In the genomic region with DNA sequence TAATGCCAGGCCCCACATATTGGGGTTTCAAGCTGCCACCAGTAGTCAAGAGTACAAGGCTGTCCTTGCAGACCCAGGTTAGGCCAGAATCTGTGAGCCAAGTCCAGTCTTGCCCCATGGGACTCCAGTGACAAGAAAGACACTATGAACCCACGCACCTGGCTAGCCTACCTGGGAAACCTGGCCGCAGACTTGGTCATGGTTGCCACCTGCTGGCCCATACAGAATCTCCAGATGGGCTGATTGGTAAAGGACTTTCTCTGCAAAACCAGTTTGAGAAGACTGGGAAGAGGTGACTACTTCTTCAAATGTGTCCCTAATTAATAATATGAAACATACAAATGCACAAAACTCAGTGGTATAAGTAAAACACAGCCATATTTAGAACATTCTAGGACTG, we compare ENCODE assay signal across 15 cellular contexts.
DNase-seq lines count a peak whose midpoint lies in the region; ATAC-seq and TF ChIP-seq lines count a peak whose summit lies in the region.
"Had no signal": no experiment of that assay in that cellular context is flagged by ENCODE, and none has a peak within 500 bp of the region (broad histone marks: within the 10 kb centered on the region; RNA-seq: fewer than 3 reads in every experiment).

No MANE protein-coding gene starts in this region.

- H3K36me3 ChIP-seq in kidney epithelial cell (ENCODE audit: control insufficient read depth, insufficient read depth, low read length): no peaks in the 10 kb centered on the region
- H3K36me3 ChIP-seq: lower lobe of right lung had no signal

- H3K27me3 ChIP-seq in kidney epithelial cell (ENCODE audit: control insufficient read depth, insufficient read depth, low read length): no peaks in the 10 kb centered on the region

- 0 out of 2 replicates have a peak, but pooled peaks have one; percentile 27 for TF ChIP-seq CTCF in WTC11 (IDR thresholded peaks at IDR 0.05)
- peak; percentile 28 for TF ChIP-seq CTCF in kidney epithelial cell (IDR thresholded peaks at IDR 0.05; ENCODE audit: insufficient read depth, low read length, poor library complexity, severe bottlenecking)

- DNase-seq in COR-L47 (lab: John Stamatoyannopoulos, UW): peak; percentile 40
- peak; percentile 55 for DNase-seq in NCI-H146 (lab: John Stamatoyannopoulos, UW)
- DNase-seq in WTC11 (ENCODE audit: low spot score): peak; percentile 58
- no peak for DNase-seq in kidney epithelial cell (ENCODE audit: low read depth)
- no peak for DNase-seq in NCI-H345 treated with DMSO at 0.1 percent for 48 hours (lab: John Stamatoyannopoulos, UW; ENCODE audit: unreplicated experiment)
- no peak for DNase-seq in NCI-H1092 (lab: John Stamatoyannopoulos, UW)
- DNase-seq in activated naive CD4-positive, alpha-beta T cell (lab: John Stamatoyannopoulos, UW): no peak
- DNase-seq: activated CD4-positive, CD25-positive, alpha-beta regulatory T cell treated with anti-CD3 and anti-CD28 coated beads, Interleukin-2, amount 50 U/mL, for 72 hours; activated T-cell treated with anti-CD3 and anti-CD28 coated beads, Interleukin-2, amount 50 U/mL, for 24 hours; foreskin melanocyte; lower lobe of right lung; stimulated activated naive CD8-positive, alpha-beta T cell treated with anti-CD3 and anti-CD28 coated beads, Interleukin-15, amount 100 ng/mL, for 72 hours; SW 1271 had no signal

- no peak overlapping the region for H3K27ac Mint-ChIP-seq in WTC11
- H3K27ac Mint-ChIP-seq: activated T-cell treated with anti-CD3 and anti-CD28 coated beads, Interleukin-2, amount 50 U/mL, for 24 hours; stimulated activated naive CD8-positive, alpha-beta T cell treated with anti-CD3 and anti-CD28 coated beads, Interleukin-15, amount 100 ng/mL, for 72 hours had no signal

- CTCF ChIA-PET in WTC11 (lab: Charles Lee): no interaction called here

- POLR2A ChIA-PET in WTC11 (lab: Charles Lee): no interaction called here

- ATAC-seq in WTC11 (peak; percentile 93), HG03520 (IDR thresholded peaks at IDR 0.05; ENCODE audit: unreplicated experiment) (no peak)
- ATAC-seq: stimulated activated naive CD8-positive, alpha-beta T cell treated with anti-CD3 and anti-CD28 coated beads, Interleukin-15, amount 100 ng/mL, for 72 hours had no signal

- H3K4me3 Mint-ChIP-seq in WTC11: no peak overlapping the region
- H3K4me3 Mint-ChIP-seq: activated T-cell treated with anti-CD3 and anti-CD28 coated beads, Interleukin-2, amount 50 U/mL, for 24 hours; neural crest cell; stimulated activated naive CD8-positive, alpha-beta T cell treated with anti-CD3 and anti-CD28 coated beads, Interleukin-15, amount 100 ng/mL, for 72 hours had no signal

- no peak overlapping the region for H3K4me3 ChIP-seq in kidney epithelial cell (ENCODE audit: low read depth, low read length)
- H3K4me3 ChIP-seq: lower lobe of right lung had no signal

- no peaks in the 10 kb centered on the region for H3K36me3 Mint-ChIP-seq in WTC11

- no peaks in the 10 kb centered on the region for H3K27me3 Mint-ChIP-seq in WTC11 (ENCODE audit: low read depth)
- H3K27me3 Mint-ChIP-seq: activated T-cell treated with anti-CD3 and anti-CD28 coated beads, Interleukin-2, amount 50 U/mL, for 24 hours; stimulated activated naive CD8-positive, alpha-beta T cell treated with anti-CD3 and anti-CD28 coated beads, Interleukin-15, amount 100 ng/mL, for 72 hours had no signal

- H3K4me1 Mint-ChIP-seq in WTC11: no peaks in the 10 kb centered on the region; the same call in 1 of the 2 replicates
- H3K4me1 Mint-ChIP-seq: neural crest cell; stimulated activated naive CD8-positive, alpha-beta T cell treated with anti-CD3 and anti-CD28 coated beads, Interleukin-15, amount 100 ng/mL, for 72 hours had no signal

- H3K9me3 Mint-ChIP-seq in WTC11: peaks cover 4% of the 10 kb centered on the region; the same call in 1 of the 2 replicates

TF ChIP-seq in WTC11, 78 proteins besides CTCF, POLR2A, EP300 and RAD21:
- TF ChIP-seq, protein P1, sequence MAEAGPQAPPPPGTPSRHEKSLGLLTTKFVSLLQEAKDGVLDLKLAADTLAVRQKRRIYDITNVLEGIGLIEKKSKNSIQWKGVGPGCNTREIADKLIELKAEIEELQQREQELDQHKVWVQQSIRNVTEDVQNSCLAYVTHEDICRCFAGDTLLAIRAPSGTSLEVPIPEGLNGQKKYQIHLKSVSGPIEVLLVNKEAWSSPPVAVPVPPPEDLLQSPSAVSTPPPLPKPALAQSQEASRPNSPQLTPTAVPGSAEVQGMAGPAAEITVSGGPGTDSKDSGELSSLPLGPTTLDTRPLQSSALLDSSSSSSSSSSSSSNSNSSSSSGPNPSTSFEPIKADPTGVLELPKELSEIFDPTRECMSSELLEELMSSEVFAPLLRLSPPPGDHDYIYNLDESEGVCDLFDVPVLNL (CRISPR knock-in tag; IDR thresholded peaks at IDR 0.05; ENCODE audit: borderline replicate concordance, low read depth): no peak

Comparison
In these comparisons a context has a peak if more than half of its experiments do, and no peak if none do; other contexts are left out.
1. DNase-seq: peak in COR-L47 (single experiment), NCI-H146 (single experiment) and WTC11 (single experiment); none in kidney epithelial cell (single experiment), NCI-H345 treated with DMSO at 0.1 percent for 48 hours (single experiment), NCI-H1092 (single experiment) and activated naive CD4-positive, alpha-beta T cell (0 of 4).